Comparison of ENCODE assay signal across 10 cellular contexts in the genomic region with DNA sequence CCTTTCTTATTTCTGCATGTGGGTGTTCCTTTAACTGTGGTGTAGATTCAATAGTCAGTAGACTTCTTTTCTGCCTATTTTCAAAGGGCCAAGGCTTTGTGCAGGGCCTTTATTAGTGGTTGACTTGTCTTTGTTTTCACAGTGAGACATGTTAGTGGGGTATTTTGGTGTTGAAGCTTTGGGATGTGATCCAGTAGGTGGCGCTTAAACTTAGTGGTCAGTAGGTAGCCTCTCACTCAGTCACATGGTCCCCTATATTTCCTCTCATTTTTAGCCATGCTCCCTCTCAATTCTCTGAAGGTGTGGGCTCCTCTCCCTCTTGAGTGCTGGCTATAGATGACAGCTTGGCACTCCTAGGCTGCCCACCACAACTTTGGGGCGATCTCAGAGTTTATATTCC. TPM values are rescaled to one million over a fixed set of nuclear protein-coding genes. Genes with fewer than 3 reads are reported as not detected.
A peak's percentile ranks its signal among the peaks of the same experiment; 100 is the strongest.
DNase-seq lines count a peak whose midpoint lies in the region; ATAC-seq and TF ChIP-seq lines count a peak whose summit lies in the region.
"Had no signal": no experiment of that assay in that cellular context is flagged by ENCODE, and none has a peak within 500 bp of the region (broad histone marks: within the 10 kb centered on the region; RNA-seq: fewer than 3 reads in every experiment).

No MANE protein-coding gene starts in this region.

- H3K36me3 ChIP-seq in OCI-LY3 (replicated peaks; ENCODE audit: low read depth, low read length): no peaks in the 10 kb centered on the region
- H3K36me3 ChIP-seq: ovary, thoracic aorta had no signal

- H3K4me1 ChIP-seq in OCI-LY3 (ENCODE audit: low read length): no peaks in the 10 kb centered on the region

- H4K20me1 ChIP-seq in OCI-LY3 (ENCODE audit: insufficient read depth, low read length): no peaks in the 10 kb centered on the region

- H3K9me3 ChIP-seq in OCI-LY3 (ENCODE audit: insufficient read depth, low read length): no peaks in the 10 kb centered on the region
- H3K9me3 ChIP-seq: ovary, thoracic aorta had no signal

- no peak overlapping the region for H3K4me3 ChIP-seq in OCI-LY3 (ENCODE audit: low read length)
- H3K4me3 ChIP-seq: ovary, thoracic aorta had no signal

- H3K9ac ChIP-seq in OCI-LY3 (ENCODE audit: low read length): no peak overlapping the region

- no peaks in the 10 kb centered on the region for H3K27me3 ChIP-seq in OCI-LY3 (ENCODE audit: low read depth, low read length)
- H3K27me3 ChIP-seq: ovary had no signal

- TF ChIP-seq CTCF in OCI-LY3 (IDR thresholded peaks at IDR 0.05; ENCODE audit: low read depth, low read length): peak; percentile 65

- peak overlapping the region; percentile 76 for H2AFZ ChIP-seq in OCI-LY3 (ENCODE audit: low read depth, low read length)

- no peak overlapping the region for H3K27ac ChIP-seq in OCI-LY3 (ENCODE audit: low read length)
- H3K27ac ChIP-seq: ovary, thoracic aorta had no signal

- H3K27ac Mint-ChIP-seq in stimulated activated memory B cell treated with anti-CD40 and anti-IgM and Interleukin-4, amounts not matched to agents 10 μg/mL and 1 μg/mL and 100 μg/mL, for 72 hours: no peak overlapping the region

- H3K36me3 Mint-ChIP-seq in stimulated activated memory B cell treated with anti-CD40 and anti-IgM and Interleukin-4, amounts not matched to agents 10 μg/mL and 1 μg/mL and 100 μg/mL, for 72 hours: peaks cover 17% of the 10 kb centered on the region

- ATAC-seq in GM21447 (IDR thresholded peaks at IDR 0.05; ENCODE audit: unreplicated experiment) (peak; percentile 69), left colon (no peak)
- ATAC-seq in stimulated activated memory B cell treated with anti-CD40 and anti-IgM and Interleukin-4, amounts not matched to agents 10 μg/mL and 1 μg/mL and 100 μg/mL, for 72 hours: no peak

- DNase-seq in COLO668 (lab: John Stamatoyannopoulos, UW; ENCODE audit: unreplicated experiment): peak; percentile 8
- DNase-seq in germinal center (ENCODE audit: low spot score): peak; percentile 10
- DNase-seq in NCI-H1048 (lab: John Stamatoyannopoulos, UW): no peak
- DNase-seq in NCI-H446 (lab: John Stamatoyannopoulos, UW): no peak
- no peak for DNase-seq in left colon
- DNase-seq: ovary had no signal

- no peak overlapping the region for H3K4me3 Mint-ChIP-seq in stimulated activated memory B cell treated with anti-CD40 and anti-IgM and Interleukin-4, amounts not matched to agents 10 μg/mL and 1 μg/mL and 100 μg/mL, for 72 hours

- no peaks in the 10 kb centered on the region for H3K4me1 Mint-ChIP-seq in stimulated activated memory B cell treated with anti-CD40 and anti-IgM and Interleukin-4, amounts not matched to agents 10 μg/mL and 1 μg/mL and 100 μg/mL, for 72 hours

- no peaks in the 10 kb centered on the region for H3K79me2 ChIP-seq in OCI-LY3 (ENCODE audit: low read length)

- intact Hi-C loops in left colon (cut with DNase I, micrococcal nuclease): no loop called here

- H3K9me3 Mint-ChIP-seq in stimulated activated memory B cell treated with anti-CD40 and anti-IgM and Interleukin-4, amounts not matched to agents 10 μg/mL and 1 μg/mL and 100 μg/mL, for 72 hours: peaks cover 12% of the 10 kb centered on the region

- H3K27me3 Mint-ChIP-seq in stimulated activated memory B cell treated with anti-CD40 and anti-IgM and Interleukin-4, amounts not matched to agents 10 μg/mL and 1 μg/mL and 100 μg/mL, for 72 hours: peaks cover 51% of the 10 kb centered on the region

- H3K4me2 ChIP-seq in OCI-LY3 (ENCODE audit: low read length): no peak overlapping the region

RNA-seq across cellular contexts. Expression of a gene that starts 23.4 kb away (rescaled TPM):
- 10 to 100 TPM; 16.8 to 17.0 TPM for total RNA-seq in left colon

Comparison
In these comparisons a context has a peak if more than half of its experiments do, and no peak if none do; other contexts are left out.
1. DNase-seq: peak in COLO668 (single experiment) and germinal center (single experiment); none in NCI-H1048 (single experiment), NCI-H446 (0 of 2) and left colon (0 of 2).